Comparison of ENCODE assay signal across 1 cellular context in the genomic region with DNA sequence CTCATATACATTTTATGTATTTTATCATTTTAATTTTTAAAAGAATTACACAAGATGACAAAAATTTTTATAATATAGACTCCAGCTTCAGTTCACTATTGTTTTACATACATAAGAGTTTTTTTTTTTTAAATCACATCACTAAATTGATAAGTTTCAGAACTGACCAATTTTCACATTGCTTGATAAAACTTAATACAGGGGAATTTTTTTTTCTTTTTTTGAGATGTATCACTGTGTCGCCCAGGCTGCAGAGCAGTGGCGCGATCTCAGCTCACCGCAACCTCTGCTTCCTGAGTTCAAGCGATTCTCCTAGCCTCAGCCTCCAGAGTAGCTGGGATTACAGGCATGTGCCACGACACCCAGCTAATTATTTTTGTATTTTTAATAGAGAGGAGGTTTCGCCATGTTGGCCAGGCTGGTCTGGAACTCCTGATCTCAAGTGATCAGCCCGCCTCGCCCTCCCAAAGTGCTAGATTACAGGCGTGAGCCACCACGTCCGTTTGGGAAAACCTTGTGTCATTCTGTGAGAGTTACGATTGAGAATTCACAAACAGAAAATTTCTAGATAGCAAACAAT.
TF ChIP-seq lines count a peak whose summit lies in the region.

No MANE protein-coding gene starts in this region.

TF ChIP-seq in GM12878, 131 proteins besides CTCF, POLR2A, EP300 and RAD21 (continued from another document):
- TF ChIP-seq RAD51 (IDR thresholded peaks at IDR 0.05): 0 out of 2 replicates have a peak, but pooled peaks have one; percentile 10
- TF ChIP-seq YBX1 (IDR thresholded peaks at IDR 0.05): no peak
- TF ChIP-seq IKZF2 (IDR thresholded peaks at IDR 0.05): 0 out of 4 replicates have a peak, but pooled peaks of 1 of the 2 experiments have one; percentile 4
- peak; percentile 24; the same call in 1 of the 2 replicates for TF ChIP-seq SMARCA5 (IDR thresholded peaks at IDR 0.05)
- TF ChIP-seq DPF2 (IDR thresholded peaks at IDR 0.05): no peak
